In genomic region chr17:57114085-57114673, GRCh38 we compare ENCODE assay signal across 8 cellular contexts. TPM values are rescaled to one million over a fixed set of nuclear protein-coding genes. Genes with fewer than 3 reads are reported as not detected.
DNase-seq lines count a peak whose midpoint lies in the region; ATAC-seq and TF ChIP-seq lines count a peak whose summit lies in the region.

No MANE protein-coding gene starts in this region.

- no peak overlapping the region for H2BK12ac ChIP-seq in neuronal stem cell (ENCODE audit: low read length)

- H3K36me3 Mint-ChIP-seq in activated CD8-positive, alpha-beta T cell treated with anti-CD3 and anti-CD28 coated beads for 36 hours (ENCODE audit: low read depth): peaks cover 30% of the 10 kb centered on the region
- H3K36me3 Mint-ChIP-seq in endothelial cell (ENCODE audit: low read depth, unreplicated experiment): peaks cover 23% of the 10 kb centered on the region

- no peaks in the 10 kb centered on the region for H3K9me3 ChIP-seq in neuronal stem cell (replicated peaks in 1 of 2; ENCODE audit: control insufficient read depth in 2 of 2, insufficient read depth in 1 of 2, low read depth in 1 of 2, low read length in 2 of 2)
- no peaks in the 10 kb centered on the region for H3K9me3 ChIP-seq in tibial artery

- H3K27ac Mint-ChIP-seq in activated CD8-positive, alpha-beta T cell treated with anti-CD3 and anti-CD28 coated beads for 36 hours: no peak overlapping the region
- no peak overlapping the region for H3K27ac Mint-ChIP-seq in endothelial cell (ENCODE audit: unreplicated experiment)

- H2BK120ac ChIP-seq in neuronal stem cell (ENCODE audit: low read depth, low read length): no peak overlapping the region

- H3K4me1 Mint-ChIP-seq in activated CD8-positive, alpha-beta T cell treated with anti-CD3 and anti-CD28 coated beads for 36 hours (ENCODE audit: low read depth): no peaks in the 10 kb centered on the region
- no peaks in the 10 kb centered on the region for H3K4me1 Mint-ChIP-seq in endothelial cell (ENCODE audit: unreplicated experiment)

- no peak overlapping the region for H3K18ac ChIP-seq in neuronal stem cell (ENCODE audit: low read length)

- WGBS in neuronal stem cell (ENCODE audit: extremely low coverage in 2 of 2, insufficient read length in 2 of 2, insufficient replicate concordance in 1 of 2), 2 donors: no CpG with 5 or more reads among the region's 13 CpGs

- no peak overlapping the region for H3K4me3 Mint-ChIP-seq in activated CD8-positive, alpha-beta T cell treated with anti-CD3 and anti-CD28 coated beads for 36 hours
- no peak overlapping the region for H3K4me3 Mint-ChIP-seq in endothelial cell (ENCODE audit: unreplicated experiment)

- TF ChIP-seq CTCF in GM10266 (IDR thresholded peaks at IDR 0.05; ENCODE audit: control insufficient read depth, insufficient read depth, low read depth, missing control alignments) (peak; percentile 83), endothelial cell (IDR thresholded peaks at IDR 0.05; ENCODE audit: unreplicated experiment) (peak; percentile 85), tibial artery (IDR thresholded peaks at IDR 0.05) (peak; percentile 69 to 81)
- peak; percentile 92 for TF ChIP-seq CTCF in activated CD8-positive, alpha-beta T cell treated with anti-CD3 and anti-CD28 coated beads for 36 hours (IDR thresholded peaks at IDR 0.05)

- peak; percentile 86 for ATAC-seq in activated CD8-positive, alpha-beta T cell treated with anti-CD3 and anti-CD28 coated beads for 36 hours
- ATAC-seq in HG02610 (IDR thresholded peaks at IDR 0.05; ENCODE audit: unreplicated experiment) (no peak), GM18858 (IDR thresholded peaks at IDR 0.05; ENCODE audit: unreplicated experiment) (no peak)

- CTCF ChIA-PET in activated CD8-positive, alpha-beta T cell treated with anti-CD3 and anti-CD28 coated beads for 36 hours (lab: Charles Lee): interaction anchor here (0.6 to 1.3 kb wide), 7 partner anchors 8 to 115 kb away, joined by 3 to 5 read pairs (median 4); no protein-coding TSS in a partner anchor

- no peak overlapping the region for H3K4me2 ChIP-seq in neuronal stem cell (ENCODE audit: insufficient read depth, low read length, poor library complexity, severe bottlenecking)

- no peaks in the 10 kb centered on the region for H3K27me3 Mint-ChIP-seq in activated CD8-positive, alpha-beta T cell treated with anti-CD3 and anti-CD28 coated beads for 36 hours
- H3K27me3 Mint-ChIP-seq in endothelial cell (ENCODE audit: unreplicated experiment): peaks cover 4% of the 10 kb centered on the region

- H2BK15ac ChIP-seq in neuronal stem cell (ENCODE audit: low read length): no peak overlapping the region

- peaks cover 17 to 98% of the 10 kb centered on the region in 2 donors for H3K36me3 ChIP-seq in neuronal stem cell (replicated peaks in 1 of 2; ENCODE audit: control insufficient read depth in 2 of 2, insufficient read depth in 2 of 2, low read length in 2 of 2)
- peaks cover 67 to 86% (median 72%) of the 10 kb centered on the region in 3 donors for H3K36me3 ChIP-seq in tibial artery

- H4K91ac ChIP-seq in neuronal stem cell (ENCODE audit: low read depth, low read length, poor library complexity): no peak overlapping the region

- no peak overlapping the region for H2AK5ac ChIP-seq in neuronal stem cell (ENCODE audit: low read depth, low read length)

- no peak overlapping the region for H3K14ac ChIP-seq in neuronal stem cell (ENCODE audit: low read length)

- H3K4me1 ChIP-seq in neuronal stem cell (ENCODE audit: control insufficient read depth in 2 of 2, insufficient read depth in 1 of 2, low read depth in 1 of 2, low read length in 2 of 2) (no peaks in the 10 kb centered on the region), tibial artery (peaks cover 0 to 36% (median 28%) of the 10 kb centered on the region in 4 donors)

- H3K27me3 ChIP-seq in neuronal stem cell (ENCODE audit: control insufficient read depth in 3 of 3, insufficient read depth in 3 of 3, low read depth in 1 of 3, low read length in 3 of 3): no peaks in the 10 kb centered on the region
- no peaks in the 10 kb centered on the region for H3K27me3 ChIP-seq in tibial artery

- H3K4me3 ChIP-seq in neuronal stem cell (ENCODE audit: low read length in 2 of 2) (no peak overlapping the region), tibial artery (no peak overlapping the region)

- H3K9me3 Mint-ChIP-seq in activated CD8-positive, alpha-beta T cell treated with anti-CD3 and anti-CD28 coated beads for 36 hours: no peaks in the 10 kb centered on the region
- H3K9me3 Mint-ChIP-seq in endothelial cell (ENCODE audit: unreplicated experiment): no peaks in the 10 kb centered on the region

- no peak overlapping the region for H3K9ac ChIP-seq in neuronal stem cell (ENCODE audit: low read depth, low read length, poor library complexity)

- no peak overlapping the region for H3K27ac ChIP-seq in neuronal stem cell (replicated peaks; ENCODE audit: low read length)
- peak overlapping the region; percentile 20 to 32 for H3K27ac ChIP-seq in tibial artery

- intact Hi-C loops in activated CD8-positive, alpha-beta T cell treated with anti-CD3 and anti-CD28 coated beads for 36 hours (cut with micrococcal nuclease): no loop called here
- intact Hi-C loops in tibial artery (cut with DNase I; ENCODE audit: low total_unique reads): loop anchor here (2.0 to 10.0 kb wide), 2 partner anchors 109 to 279 kb away; partner anchors contain the start of genes C17orf67 and DGKE

- no peak overlapping the region for H2AFZ ChIP-seq in neuronal stem cell (ENCODE audit: low read length)

- no peak overlapping the region for H3K23ac ChIP-seq in neuronal stem cell (ENCODE audit: low read depth, low read length, poor library complexity)

- H3K79me1 ChIP-seq in neuronal stem cell (ENCODE audit: low read depth, low read length): no peaks in the 10 kb centered on the region

- H4K8ac ChIP-seq in neuronal stem cell (ENCODE audit: low read depth, low read length): no peak overlapping the region

- POLR2A ChIA-PET in activated CD8-positive, alpha-beta T cell treated with anti-CD3 and anti-CD28 coated beads for 36 hours (lab: Charles Lee): no interaction called here

- no peak overlapping the region for H3K4ac ChIP-seq in neuronal stem cell (ENCODE audit: low read length)

- H2BK5ac ChIP-seq in neuronal stem cell (ENCODE audit: low read length): no peak overlapping the region

- DNase-seq in GM10266 (ENCODE audit: extremely low spot score): peak; percentile 72
- peak; percentile 8 to 13 for DNase-seq in Kasumi-1 (lab: John Stamatoyannopoulos, UW)
- peak; percentile 76 for DNase-seq in activated CD8-positive, alpha-beta T cell treated with anti-CD3 and anti-CD28 coated beads for 36 hours
- peak; percentile 74 for DNase-seq in endothelial cell (ENCODE audit: low spot score)
- DNase-seq in neuronal stem cell (ENCODE audit: low spot score): peak; percentile 51
- DNase-seq in tibial artery: peak in 1 of 2 donors; percentile 39

RNA-seq across cellular contexts. Expression of gene AKAP1, which starts 29.1 kb away (rescaled TPM):
- 10 to 100 TPM; 27.3 to 28.6 TPM for total RNA-seq in activated CD8-positive, alpha-beta T cell treated with anti-CD3 and anti-CD28 coated beads for 36 hours
- total RNA-seq in endothelial cell (ENCODE audit: unreplicated experiment): 24.6 TPM
- polyA plus RNA-seq in neuronal stem cell (2013, experiment 1 of 2): 12.3 TPM
- 13.3 TPM for polyA plus RNA-seq in neuronal stem cell (2013, experiment 2 of 2)
